In genomic region chr2:69306897-69307695, GRCh38 we compare ENCODE assay signal across 8 cellular contexts.
DNase-seq lines count a peak whose midpoint lies in the region; ATAC-seq, FAIRE-seq and TF ChIP-seq lines count a peak whose summit lies in the region.

No MANE protein-coding gene starts in this region.

- H3K9ac ChIP-seq in neural cell (ENCODE audit: low read length), result no peak overlapping the region

- H2AFZ ChIP-seq in neural cell (ENCODE audit: low read depth, low read length), result no peak overlapping the region

- H3K36me3 ChIP-seq in RWPE2 (ENCODE audit: low read depth) (no peaks in the 10 kb centered on the region), neural cell (ENCODE audit: insufficient read depth, low read length) (no peaks in the 10 kb centered on the region)

- no peaks in the 10 kb centered on the region for H3K4me1 ChIP-seq in RWPE2 (ENCODE audit: insufficient read depth, poor library complexity, severe bottlenecking)

- H3K27ac ChIP-seq in RWPE2 (ENCODE audit: poor library complexity, severe bottlenecking), result no peak overlapping the region
- H3K27ac ChIP-seq in neural cell (ENCODE audit: low read length), result no peak overlapping the region

- peak; percentile 85 for DNase-seq in D721Med (ENCODE audit: insufficient read length, low spot score)
- peak; percentile 70 for DNase-seq in Jurkat, Clone E6-1 (ENCODE audit: low read depth, low spot score)
- no peak for DNase-seq in RWPE2 (ENCODE audit: low spot score)
- DNase-seq in activated gamma-delta T cell (lab: John Stamatoyannopoulos, UW), result peak; percentile 33
- DNase-seq in foreskin melanocyte, result peak; percentile 70
- DNase-seq in stimulated activated naive CD8-positive, alpha-beta T cell treated with anti-CD3 and anti-CD28 coated beads, Interleukin-15, Interleukin-2, amounts not matched to agents 100 U/mL and 50 U/mL, for 24 hours, result peak; percentile 81

- TF ChIP-seq EP300 in neural cell (conservative IDR thresholded peaks at IDR 0.05; ENCODE audit: poor library complexity, severe bottlenecking), result no peak

- H3K27me3 ChIP-seq in RWPE2 (ENCODE audit: insufficient read depth, poor library complexity, severe bottlenecking), result no peaks in the 10 kb centered on the region
- H3K27me3 ChIP-seq in neural cell (ENCODE audit: insufficient read depth, low read depth, low read length), result peaks cover 23% of the 10 kb centered on the region

- no peak for FAIRE-seq in D721Med (lab: Jason Lieb, UNC)

- TF ChIP-seq CTCF in D721Med (IDR thresholded peaks at IDR 0.05; ENCODE audit: insufficient read depth, missing control alignments), result peak; percentile 92
- TF ChIP-seq CTCF in RWPE2 (IDR thresholded peaks at IDR 0.05; ENCODE audit: poor library complexity, severe bottlenecking), result peak; percentile 95
- peak; percentile 86 for TF ChIP-seq CTCF in neural cell (IDR thresholded peaks at IDR 0.05; ENCODE audit: poor library complexity, severe bottlenecking)

- ATAC-seq in GM21619 (IDR thresholded peaks at IDR 0.05; ENCODE audit: unreplicated experiment) (peak; percentile 83), RWPE2 (ENCODE audit: low read depth) (peak; percentile 83)
- ATAC-seq in stimulated activated naive CD8-positive, alpha-beta T cell treated with anti-CD3 and anti-CD28 coated beads, Interleukin-15, Interleukin-2, amounts not matched to agents 100 U/mL and 50 U/mL, for 24 hours, result peak; percentile 93

- peak overlapping the region; percentile 39 for H3K4me2 ChIP-seq in neural cell (ENCODE audit: low read length)

- H3K9me3 ChIP-seq in RWPE2 (ENCODE audit: severe bottlenecking) (no peaks in the 10 kb centered on the region), neural cell (ENCODE audit: low read length) (no peaks in the 10 kb centered on the region)

- no peaks in the 10 kb centered on the region for H4K20me1 ChIP-seq in neural cell (ENCODE audit: insufficient read depth)

- H3F3A ChIP-seq in neural cell (ENCODE audit: insufficient read depth, low read length, poor library complexity, severe bottlenecking), result no peaks in the 10 kb centered on the region

- peak; percentile 89 for TF ChIP-seq RAD21 in neural cell (conservative IDR thresholded peaks at IDR 0.05)

- peak overlapping the region; percentile 58 for H3K4me3 ChIP-seq in Jurkat, Clone E6-1 (ENCODE audit: low read length)
- H3K4me3 ChIP-seq in RWPE2 (ENCODE audit: severe bottlenecking) (peak overlapping the region; percentile 34), neural cell (ENCODE audit: low read length) (peak overlapping the region; percentile 61)

- H3K9me2 ChIP-seq in neural cell (ENCODE audit: insufficient read depth, low read length), result no peaks in the 10 kb centered on the region

- no peaks in the 10 kb centered on the region for H3K79me2 ChIP-seq in neural cell (replicated peaks; ENCODE audit: insufficient read depth, low read length)

TF ChIP-seq in neural cell, 6 proteins besides CTCF, POLR2A, EP300 and RAD21:
- TF ChIP-seq TAF1 (IDR thresholded peaks at IDR 0.05; ENCODE audit: low read depth), result no peak
- no peak for TF ChIP-seq EZH2 (IDR thresholded peaks at IDR 0.05; ENCODE audit: borderline replicate concordance, insufficient read depth, low read length, poor library complexity, severe bottlenecking)
- TF ChIP-seq SMC3 (conservative IDR thresholded peaks at IDR 0.05; ENCODE audit: poor library complexity), result peak; percentile 86
- TF ChIP-seq MXI1 (conservative IDR thresholded peaks at IDR 0.05; ENCODE audit: poor library complexity, severe bottlenecking), result peak; percentile 53
